ENCODE assay signal across 1 cellular context in the genomic region with DNA sequence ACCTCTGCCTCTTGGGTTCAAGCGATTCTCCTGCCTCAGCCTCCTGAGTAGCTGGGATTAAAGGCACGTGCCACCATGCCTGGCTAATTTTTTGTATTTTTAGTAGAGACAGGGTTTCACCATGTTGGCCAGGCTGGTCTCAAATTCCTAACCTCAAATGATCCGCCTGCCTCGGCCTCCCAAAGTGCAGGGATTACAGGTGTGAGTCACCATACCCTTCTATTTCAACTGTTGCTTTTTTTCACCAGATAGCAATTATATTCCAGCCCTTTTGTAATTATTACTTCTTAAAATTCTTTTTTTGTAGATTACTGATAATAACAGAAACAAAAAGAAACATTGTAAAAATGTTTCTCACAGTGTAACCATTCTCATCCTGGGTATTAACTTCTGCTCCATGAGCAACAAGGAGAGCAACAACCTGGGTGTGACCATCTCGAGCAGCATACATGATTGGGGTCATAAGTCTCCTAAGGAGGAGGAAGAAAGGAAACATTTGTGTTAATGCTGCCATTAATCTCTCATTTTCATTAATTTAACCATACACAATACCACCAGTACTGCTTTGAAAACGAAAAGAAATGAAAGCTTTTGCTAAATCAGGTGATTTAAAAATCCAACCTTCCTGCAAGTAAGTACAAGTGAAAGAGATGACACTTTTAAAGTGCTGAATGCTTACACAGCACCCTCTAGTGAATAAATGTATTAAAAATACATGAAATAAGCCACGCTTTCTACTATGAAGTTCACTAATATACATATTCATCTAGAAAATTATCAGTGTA.
TF ChIP-seq lines count a peak whose summit lies in the region.

No MANE protein-coding gene starts in this region.

TF ChIP-seq in GM23338, 12 proteins besides CTCF, POLR2A, EP300 and RAD21 (continued from another document):
- TF ChIP-seq, protein P1, sequence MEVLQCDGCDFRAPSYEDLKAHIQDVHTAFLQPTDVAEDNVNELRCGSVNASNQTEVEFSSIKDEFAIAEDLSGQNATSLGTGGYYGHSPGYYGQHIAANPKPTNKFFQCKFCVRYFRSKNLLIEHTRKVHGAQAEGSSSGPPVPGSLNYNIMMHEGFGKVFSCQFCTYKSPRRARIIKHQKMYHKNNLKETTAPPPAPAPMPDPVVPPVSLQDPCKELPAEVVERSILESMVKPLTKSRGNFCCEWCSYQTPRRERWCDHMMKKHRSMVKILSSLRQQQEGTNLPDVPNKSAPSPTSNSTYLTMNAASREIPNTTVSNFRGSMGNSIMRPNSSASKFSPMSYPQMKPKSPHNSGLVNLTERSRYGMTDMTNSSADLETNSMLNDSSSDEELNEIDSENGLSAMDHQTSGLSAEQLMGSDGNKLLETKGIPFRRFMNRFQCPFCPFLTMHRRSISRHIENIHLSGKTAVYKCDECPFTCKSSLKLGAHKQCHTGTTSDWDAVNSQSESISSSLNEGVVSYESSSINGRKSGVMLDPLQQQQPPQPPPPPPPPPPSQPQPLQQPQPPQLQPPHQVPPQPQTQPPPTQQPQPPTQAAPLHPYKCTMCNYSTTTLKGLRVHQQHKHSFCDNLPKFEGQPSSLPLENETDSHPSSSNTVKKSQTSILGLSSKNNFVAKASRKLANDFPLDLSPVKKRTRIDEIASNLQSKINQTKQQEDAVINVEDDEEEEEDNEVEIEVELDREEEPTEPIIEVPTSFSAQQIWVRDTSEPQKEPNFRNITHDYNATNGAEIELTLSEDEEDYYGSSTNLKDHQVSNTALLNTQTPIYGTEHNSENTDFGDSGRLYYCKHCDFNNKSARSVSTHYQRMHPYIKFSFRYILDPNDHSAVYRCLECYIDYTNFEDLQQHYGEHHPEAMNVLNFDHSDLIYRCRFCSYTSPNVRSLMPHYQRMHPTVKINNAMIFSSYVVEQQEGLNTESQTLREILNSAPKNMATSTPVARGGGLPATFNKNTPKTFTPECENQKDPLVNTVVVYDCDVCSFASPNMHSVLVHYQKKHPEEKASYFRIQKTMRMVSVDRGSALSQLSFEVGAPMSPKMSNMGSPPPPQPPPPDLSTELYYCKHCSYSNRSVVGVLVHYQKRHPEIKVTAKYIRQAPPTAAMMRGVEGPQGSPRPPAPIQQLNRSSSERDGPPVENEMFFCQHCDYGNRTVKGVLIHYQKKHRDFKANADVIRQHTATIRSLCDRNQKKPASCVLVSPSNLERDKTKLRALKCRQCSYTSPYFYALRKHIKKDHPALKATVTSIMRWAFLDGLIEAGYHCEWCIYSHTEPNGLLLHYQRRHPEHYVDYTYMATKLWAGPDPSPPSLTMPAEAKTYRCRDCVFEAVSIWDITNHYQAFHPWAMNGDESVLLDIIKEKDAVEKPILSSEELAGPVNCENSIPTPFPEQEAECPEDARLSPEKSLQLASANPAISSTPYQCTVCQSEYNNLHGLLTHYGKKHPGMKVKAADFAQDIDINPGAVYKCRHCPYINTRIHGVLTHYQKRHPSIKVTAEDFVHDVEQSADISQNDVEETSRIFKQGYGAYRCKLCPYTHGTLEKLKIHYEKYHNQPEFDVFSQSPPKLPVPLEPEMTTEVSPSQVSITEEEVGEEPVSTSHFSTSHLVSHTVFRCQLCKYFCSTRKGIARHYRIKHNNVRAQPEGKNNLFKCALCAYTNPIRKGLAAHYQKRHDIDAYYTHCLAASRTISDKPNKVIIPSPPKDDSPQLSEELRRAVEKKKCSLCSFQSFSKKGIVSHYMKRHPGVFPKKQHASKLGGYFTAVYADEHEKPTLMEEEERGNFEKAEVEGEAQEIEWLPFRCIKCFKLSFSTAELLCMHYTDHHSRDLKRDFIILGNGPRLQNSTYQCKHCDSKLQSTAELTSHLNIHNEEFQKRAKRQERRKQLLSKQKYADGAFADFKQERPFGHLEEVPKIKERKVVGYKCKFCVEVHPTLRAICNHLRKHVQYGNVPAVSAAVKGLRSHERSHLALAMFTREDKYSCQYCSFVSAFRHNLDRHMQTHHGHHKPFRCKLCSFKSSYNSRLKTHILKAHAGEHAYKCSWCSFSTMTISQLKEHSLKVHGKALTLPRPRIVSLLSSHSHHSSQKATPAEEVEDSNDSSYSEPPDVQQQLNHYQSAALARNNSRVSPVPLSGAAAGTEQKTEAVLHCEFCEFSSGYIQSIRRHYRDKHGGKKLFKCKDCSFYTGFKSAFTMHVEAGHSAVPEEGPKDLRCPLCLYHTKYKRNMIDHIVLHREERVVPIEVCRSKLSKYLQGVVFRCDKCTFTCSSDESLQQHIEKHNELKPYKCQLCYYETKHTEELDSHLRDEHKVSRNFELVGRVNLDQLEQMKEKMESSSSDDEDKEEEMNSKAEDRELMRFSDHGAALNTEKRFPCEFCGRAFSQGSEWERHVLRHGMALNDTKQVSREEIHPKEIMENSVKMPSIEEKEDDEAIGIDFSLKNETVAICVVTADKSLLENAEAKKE (CRISPR knock-in tag; IDR thresholded peaks at IDR 0.05), result no peak
- TF ChIP-seq STAT1 (IDR thresholded peaks at IDR 0.05; ENCODE audit: unreplicated experiment) (no peak), ZNF331 (CRISPR knock-in tag; IDR thresholded peaks at IDR 0.05; ENCODE audit: low read depth) (no peak), ZNF114 (CRISPR knock-in tag; IDR thresholded peaks at IDR 0.05) (no peak)
TF ChIP-seq in GM23338: peak in this region for 0.
